ENCODE assay signal across 8 cellular contexts in genomic region chr9:91361294-91362201, GRCh38. TPM values are rescaled to one million over a fixed set of nuclear protein-coding genes. Genes with fewer than 3 reads are reported as not detected.
DNase-seq lines count a peak whose midpoint lies in the region; ATAC-seq and TF ChIP-seq lines count a peak whose summit lies in the region.

Gene AUH (minus strand): TSS chr9:91361918. CDS start chr9:91361889, 29 bp downstream.

- H3K9me3 ChIP-seq in left lung: no peaks in the 10 kb centered on the region

- H3K27ac ChIP-seq in left lung: peak within 1 kb of the TSS; percentile 85 to 88

- H3K4me1 ChIP-seq in left lung: peaks cover 11 to 31% of the 10 kb centered on the region in 2 donors

- TF ChIP-seq CTCF in AG09319 (IDR thresholded peaks at IDR 0.05; ENCODE audit: low read depth, low read length) (no peak), left lung (IDR thresholded peaks at IDR 0.05) (no peak)

- H3K4me3 ChIP-seq in left lung: peak within 1 kb of the TSS; percentile 99 to 100

- intact Hi-C loops in left lung (cut with DNase I): no loop called here

- ATAC-seq in GM18861 (IDR thresholded peaks at IDR 0.05; ENCODE audit: unreplicated experiment): peak; percentile 76
- peak; percentile 83 for ATAC-seq in HG03095 (IDR thresholded peaks at IDR 0.05; ENCODE audit: unreplicated experiment)
- peak; percentile 98 for ATAC-seq in left lung

- DNase-seq in AG09319 (ENCODE audit: extremely low read depth, low read depth) (peak; percentile 44), NCI-H345 treated with DMSO at 0.1 percent for 48 hours (lab: John Stamatoyannopoulos, UW; ENCODE audit: unreplicated experiment) (peak; percentile 21), cortex of kidney (lab: John Stamatoyannopoulos, UW) (peak; percentile 47), left lung (peak; percentile 88 to 98)
- DNase-seq in activated CD4-positive, alpha-beta T cell treated with anti-CD3 and anti-CD28 coated beads, Interleukin-2, amount 50 U/mL, for 1 hour: peak; percentile 82
- DNase-seq in stimulated activated CD4-positive, alpha-beta T cell treated with anti-CD3 and anti-CD28 coated beads, Interleukin-2, amount 100 ng/mL, for 4 hours (ENCODE audit: low read depth): peak; percentile 76

- H3K27me3 ChIP-seq in left lung: no peaks in the 10 kb centered on the region

- no peaks in the 10 kb centered on the region for H3K36me3 ChIP-seq in left lung

RNA-seq across cellular contexts. Expression of gene AUH, which starts in this region (rescaled TPM):
- total RNA-seq in left lung: 10 to 100 TPM; 13.6 to 16.8 TPM

Comparison
In these comparisons a context has a peak if more than half of its experiments do, and no peak if none do; other contexts are left out.
1. Peak in every context shown above with its lines: DNase-seq, ATAC-seq, H3K4me3 ChIP-seq and H3K27ac ChIP-seq.
2. DNase-seq: peak in every context shown above with its lines; median percentile 93 in left lung; 82 in activated CD4-positive, alpha-beta T cell treated with anti-CD3 and anti-CD28 coated beads, Interleukin-2, amount 50 U/mL, for 1 hour; 76 in stimulated activated CD4-positive, alpha-beta T cell treated with anti-CD3 and anti-CD28 coated beads, Interleukin-2, amount 100 ng/mL, for 4 hours; 47 in cortex of kidney; 44 in AG09319; 21 in NCI-H345 treated with DMSO at 0.1 percent for 48 hours.